19 cellular contexts compared by ENCODE assay signal in the genomic region with DNA sequence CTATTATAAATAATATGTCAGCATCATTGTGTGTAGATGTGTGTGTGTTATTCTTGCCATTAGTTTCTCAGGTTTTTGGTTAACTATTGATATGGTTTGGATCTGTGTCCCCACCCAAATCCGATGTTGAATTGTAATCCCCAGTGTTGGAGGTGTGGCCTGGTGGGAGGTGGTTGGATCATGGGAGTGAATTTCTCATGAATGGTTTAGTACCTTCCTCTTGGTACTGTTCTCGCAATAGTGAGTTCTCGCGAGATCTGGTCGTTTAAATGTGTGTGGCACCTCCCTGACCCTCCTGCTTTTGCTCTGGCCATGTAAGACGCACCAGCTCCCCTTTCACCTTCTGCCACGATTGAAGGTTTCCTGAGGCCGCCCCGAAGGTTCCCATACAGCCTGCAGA.
"Had no signal": no experiment of that assay in that cellular context is flagged by ENCODE, and none has a peak within 500 bp of the region (broad histone marks: within the 10 kb centered on the region; RNA-seq: fewer than 3 reads in every experiment).

No MANE protein-coding gene starts in this region.

- H3K27me3 ChIP-seq: ascending aorta had no signal

- H3K4me3 ChIP-seq: ascending aorta, lung, skin epidermis, stomach had no signal

- H3K36me3 ChIP-seq: ascending aorta, stomach had no signal

- H3K9me3 ChIP-seq: ascending aorta, stomach had no signal

- FAIRE-seq: bronchial epithelial cell, islet of Langerhans had no signal

- DNase-seq: activated B cell treated with CpG ODN at 0.5 μM for 24 hours; activated CD4-positive, alpha-beta memory T cell treated with anti-CD3 and anti-CD28 coated beads for 36 hours; activated CD4-positive, alpha-beta T cell treated with anti-CD3 and anti-CD28 coated beads for 4 hours; activated gamma-delta T cell; activated T-cell treated with anti-CD3 and anti-CD28 coated beads, Interleukin-2, amount 50 U/mL, for 72 hours; dermis blood vessel endothelial cell; effector memory CD4-positive, alpha-beta T cell; hippocampal formation; left colon; nephron progenitor cell; nucleus accumbens; stimulated activated CD4-positive, alpha-beta T cell treated with anti-CD3 and anti-CD28 coated beads, Interleukin-4, amount 100 ng/mL, for 24 hours; stomach; T-helper 9 cell had no signal
